ENCODE assay signal across 1 cellular context in genomic region chr3:197711973-197712707, GRCh38.
A peak's percentile ranks its signal among the peaks of the same experiment; 100 is the strongest.
TF ChIP-seq lines count a peak whose summit lies in the region.

No MANE protein-coding gene starts in this region.

TF ChIP-seq in IMR-90, 13 proteins besides CTCF, POLR2A, EP300 and RAD21:
- TF ChIP-seq NFE2L2 (IDR thresholded peaks at IDR 0.05; ENCODE audit: low read depth, low read length): peak; percentile 57; the same call in 1 of the 2 replicates
- peak; percentile 65 for TF ChIP-seq RCOR1 (IDR thresholded peaks at IDR 0.05; ENCODE audit: insufficient replicate concordance, low read length)
- TF ChIP-seq SMC3 (IDR thresholded peaks at IDR 0.05; ENCODE audit: low read depth, low read length): peak; percentile 26; the same call in 1 of the 2 replicates
- no peak for TF ChIP-seq ELK1 (IDR thresholded peaks at IDR 0.05; ENCODE audit: borderline replicate concordance, low read depth, low read length)
- TF ChIP-seq BHLHE40 (IDR thresholded peaks at IDR 0.05; ENCODE audit: low read depth, low read length): no peak
- TF ChIP-seq RFX5 (IDR thresholded peaks at IDR 0.05; ENCODE audit: low read depth, low read length): no peak
- no peak for TF ChIP-seq CHD1 (IDR thresholded peaks at IDR 0.05; ENCODE audit: low read depth, low read length)
- TF ChIP-seq MXI1 (IDR thresholded peaks at IDR 0.05; ENCODE audit: borderline replicate concordance, low read depth, low read length): peak; percentile 44; the same call in 1 of the 2 replicates
- TF ChIP-seq, protein P1, sequence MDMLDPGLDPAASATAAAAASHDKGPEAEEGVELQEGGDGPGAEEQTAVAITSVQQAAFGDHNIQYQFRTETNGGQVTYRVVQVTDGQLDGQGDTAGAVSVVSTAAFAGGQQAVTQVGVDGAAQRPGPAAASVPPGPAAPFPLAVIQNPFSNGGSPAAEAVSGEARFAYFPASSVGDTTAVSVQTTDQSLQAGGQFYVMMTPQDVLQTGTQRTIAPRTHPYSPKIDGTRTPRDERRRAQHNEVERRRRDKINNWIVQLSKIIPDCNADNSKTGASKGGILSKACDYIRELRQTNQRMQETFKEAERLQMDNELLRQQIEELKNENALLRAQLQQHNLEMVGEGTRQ (IDR thresholded peaks at IDR 0.05; ENCODE audit: low read depth, low read length): no peak
- TF ChIP-seq CEBPB (IDR thresholded peaks at IDR 0.05; ENCODE audit: low read depth, low read length): peak; percentile 43; the same call in 1 of the 2 replicates
- peak; percentile 58 for TF ChIP-seq MAFK (IDR thresholded peaks at IDR 0.05; ENCODE audit: low read depth, low read length)
- peak; percentile 87 for TF ChIP-seq FOS (IDR thresholded peaks at IDR 0.05; ENCODE audit: low read depth, low read length)
- TF ChIP-seq MAZ (IDR thresholded peaks at IDR 0.05; ENCODE audit: borderline replicate concordance, low read depth, low read length): peak; percentile 82
TF ChIP-seq in IMR-90: peak in this region for 8.
